24 cellular contexts compared by ENCODE assay signal in the genomic region with DNA sequence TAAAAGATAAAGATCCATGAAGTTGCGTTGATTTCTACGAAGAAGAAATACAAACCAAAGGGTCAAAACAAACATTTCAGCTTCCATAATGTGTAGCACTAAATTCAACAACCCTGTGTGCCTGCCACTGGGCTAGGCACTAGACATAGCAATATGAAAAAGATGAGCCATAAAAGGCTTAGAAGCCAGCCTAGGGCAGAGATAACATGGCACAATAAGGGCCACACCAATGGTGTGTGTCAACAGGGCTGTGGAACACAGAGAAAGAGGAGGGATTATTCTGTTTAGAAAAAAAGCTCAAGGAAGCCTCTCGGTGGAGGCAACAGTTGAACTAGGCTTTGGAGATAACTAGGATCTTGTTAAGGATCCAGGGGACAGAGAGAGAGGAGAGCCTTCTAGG.
"Had no signal": no experiment of that assay in that cellular context is flagged by ENCODE, and none has a peak within 500 bp of the region (broad histone marks: within the 10 kb centered on the region; RNA-seq: fewer than 3 reads in every experiment).

No MANE protein-coding gene starts in this region.

- H3K9me3 ChIP-seq: SK-N-SH had no signal

- H3K9me2 ChIP-seq: SK-N-SH had no signal

- H3K27ac ChIP-seq: HL-60, KMS-11, RWPE1 had no signal

- H3K4me2 ChIP-seq: KMS-11, SK-N-SH had no signal

- DNase-seq: Kasumi-1, MM.1S, MV-4-11, NCI-H1048, NCI-H1105, NCI-H1417, NCI-H1436 treated with DMSO at 0.1 percent for 48 hours, NCI-H1694, NCI-H187 treated with DMSO at 0.1 percent for 48 hours, NCI-H2029 treated with DMSO at 0.1 percent for 48 hours, NCI-H2171 treated with DMSO at 0.1 percent for 48 hours, NCI-H345, NCI-H446 treated with DMSO at 0.1 percent for 48 hours, NCI-H510A treated with DMSO at 0.1 percent for 48 hours, NCI-H526, SHP77, SK-N-SH, SW 1271 had no signal

- H3K4me1 Mint-ChIP-seq: IgD-negative memory B cell had no signal

- H3K4me3 Mint-ChIP-seq: IgD-negative memory B cell had no signal

- ATAC-seq: K562, Panc1 had no signal

- H3K4me3 ChIP-seq: K562 had no signal

- H3K27me3 Mint-ChIP-seq: IgD-negative memory B cell had no signal

- H3K36me3 Mint-ChIP-seq: IgD-negative memory B cell had no signal

- H3K27ac Mint-ChIP-seq: IgD-negative memory B cell had no signal
